Comparison of ENCODE assay signal across 10 cellular contexts in the genomic region with DNA sequence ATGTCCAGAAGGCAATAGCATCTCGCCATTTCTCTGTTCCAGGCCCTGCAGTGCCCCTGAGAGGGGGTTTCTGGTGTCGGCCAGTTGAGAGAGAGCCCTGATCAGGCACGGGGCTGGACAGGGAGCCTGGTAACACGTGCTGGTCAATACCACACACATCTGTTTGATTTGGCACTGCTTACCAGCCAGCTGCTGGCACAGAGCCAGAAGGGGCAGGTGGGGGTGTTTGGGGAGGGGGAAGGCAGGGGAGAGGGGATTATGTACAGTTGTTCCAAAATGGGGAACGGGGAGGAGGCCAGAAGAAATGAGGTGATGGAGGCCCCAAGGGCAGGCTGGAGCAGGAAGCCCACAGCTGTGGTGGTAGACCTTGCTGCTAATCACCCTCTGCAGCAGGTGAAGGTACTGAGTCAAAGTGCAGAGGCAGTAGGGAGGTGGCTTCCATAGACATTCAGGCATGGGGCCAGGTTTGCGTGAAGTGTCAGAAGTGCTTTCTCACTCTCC.
DNase-seq lines count a peak whose midpoint lies in the region; ATAC-seq and TF ChIP-seq lines count a peak whose summit lies in the region.
"Had no signal": no experiment of that assay in that cellular context is flagged by ENCODE, and none has a peak within 500 bp of the region (broad histone marks: within the 10 kb centered on the region; RNA-seq: fewer than 3 reads in every experiment).

No MANE protein-coding gene starts in this region.

- peaks cover 2% of the 10 kb centered on the region for H3K36me3 Mint-ChIP-seq in activated naive CD8-positive, alpha-beta T cell treated with anti-CD3 and anti-CD28 coated beads for 36 hours
- no peaks in the 10 kb centered on the region for H3K36me3 Mint-ChIP-seq in Caco-2 (ENCODE audit: insufficient read depth, unreplicated experiment)

- BruUV-seq in Caco-2 (replicated peaks; lab: Mats Ljungman, UMichigan), result no TSS peak

- no peaks in the 10 kb centered on the region for H3K27me3 ChIP-seq in Caco-2 (replicated peaks; ENCODE audit: control insufficient read depth, insufficient read depth, low read length)

- no peaks in the 10 kb centered on the region for H3K36me3 ChIP-seq in Caco-2 (ENCODE audit: control insufficient read depth, insufficient read depth, low read length)
- H3K36me3 ChIP-seq: prostate gland had no signal

- POLR2A ChIA-PET in Caco-2 (lab: Charles Lee), result no interaction called here

- peak; percentile 21 to 22 for DNase-seq in activated CD4-positive, alpha-beta T cell treated with anti-CD3 and anti-CD28 coated beads for 4 hours
- no peak for DNase-seq in activated CD4-positive, alpha-beta T cell treated with anti-CD3 and anti-CD28 coated beads for 48 hours
- DNase-seq in NCI-H2029 treated with DMSO at 0.1 percent for 48 hours (lab: John Stamatoyannopoulos, UW) (peak; percentile 74), skeletal muscle cell (ENCODE audit: low read depth) (peak; percentile 30), Caco-2 (no peak), T-helper 9 cell (no peak)
- DNase-seq in activated naive CD8-positive, alpha-beta T cell treated with anti-CD3 and anti-CD28 coated beads for 36 hours, result no peak
- DNase-seq: PC-3 had no signal

- peaks cover 2% of the 10 kb centered on the region for H3K9me3 Mint-ChIP-seq in activated naive CD8-positive, alpha-beta T cell treated with anti-CD3 and anti-CD28 coated beads for 36 hours
- H3K9me3 Mint-ChIP-seq in Caco-2 (ENCODE audit: unreplicated experiment), result no peaks in the 10 kb centered on the region

- no peaks in the 10 kb centered on the region for H3K27me3 Mint-ChIP-seq in activated naive CD8-positive, alpha-beta T cell treated with anti-CD3 and anti-CD28 coated beads for 36 hours
- no peaks in the 10 kb centered on the region for H3K27me3 Mint-ChIP-seq in Caco-2 (ENCODE audit: insufficient read depth, unreplicated experiment)

- no peak for TF ChIP-seq CTCF in Caco-2 (IDR thresholded peaks at IDR 0.05; ENCODE audit: insufficient read depth in 1 of 2, low read depth in 1 of 2, low read length in 1 of 2, severe bottlenecking in 1 of 2, unreplicated experiment in 1 of 2)

- H3K4me3 ChIP-seq in skeletal muscle cell (ENCODE audit: low read depth, low read length), result no peak overlapping the region
- no peak overlapping the region for H3K4me3 ChIP-seq in Caco-2 (ENCODE audit: low read depth, low read length)
- H3K4me3 ChIP-seq: prostate gland had no signal

- no peak for ATAC-seq in HG03439 (IDR thresholded peaks at IDR 0.05; ENCODE audit: unreplicated experiment)
- ATAC-seq: PC-3 had no signal

- no peaks in the 10 kb centered on the region for H3K9me3 ChIP-seq in Caco-2
- H3K9me3 ChIP-seq: prostate gland had no signal

- intact Hi-C loops in Caco-2 (cut with micrococcal nuclease; ENCODE audit: unreplicated experiment), result no loop called here

- peak overlapping the region; percentile 72 for H3K4me3 Mint-ChIP-seq in activated naive CD8-positive, alpha-beta T cell treated with anti-CD3 and anti-CD28 coated beads for 36 hours
- H3K4me3 Mint-ChIP-seq in Caco-2 (ENCODE audit: unreplicated experiment), result no peak overlapping the region

- peak overlapping the region; percentile 92 for H3K27ac Mint-ChIP-seq in activated naive CD8-positive, alpha-beta T cell treated with anti-CD3 and anti-CD28 coated beads for 36 hours
- no peak overlapping the region for H3K27ac Mint-ChIP-seq in Caco-2 (ENCODE audit: unreplicated experiment)

- peaks cover 58% of the 10 kb centered on the region for H3K4me1 Mint-ChIP-seq in activated naive CD8-positive, alpha-beta T cell treated with anti-CD3 and anti-CD28 coated beads for 36 hours
- H3K4me1 Mint-ChIP-seq in Caco-2 (ENCODE audit: low read depth, unreplicated experiment), result peaks cover 51% of the 10 kb centered on the region

- CTCF ChIA-PET in Caco-2 (lab: Charles Lee), result no interaction called here

- H3K4me1 ChIP-seq in Caco-2, result peaks cover 52% of the 10 kb centered on the region

Comparison
In these comparisons a context has a peak if more than half of its experiments do, and no peak if none do; other contexts are left out.
1. DNase-seq: peak in activated CD4-positive, alpha-beta T cell treated with anti-CD3 and anti-CD28 coated beads for 4 hours (2 of 2), NCI-H2029 treated with DMSO at 0.1 percent for 48 hours (single experiment) and skeletal muscle cell (single experiment); none in activated CD4-positive, alpha-beta T cell treated with anti-CD3 and anti-CD28 coated beads for 48 hours (single experiment), activated naive CD8-positive, alpha-beta T cell treated with anti-CD3 and anti-CD28 coated beads for 36 hours (single experiment), Caco-2 (0 of 2) and T-helper 9 cell (single experiment).